1 cellular context compared by ENCODE assay signal in the genomic region with DNA sequence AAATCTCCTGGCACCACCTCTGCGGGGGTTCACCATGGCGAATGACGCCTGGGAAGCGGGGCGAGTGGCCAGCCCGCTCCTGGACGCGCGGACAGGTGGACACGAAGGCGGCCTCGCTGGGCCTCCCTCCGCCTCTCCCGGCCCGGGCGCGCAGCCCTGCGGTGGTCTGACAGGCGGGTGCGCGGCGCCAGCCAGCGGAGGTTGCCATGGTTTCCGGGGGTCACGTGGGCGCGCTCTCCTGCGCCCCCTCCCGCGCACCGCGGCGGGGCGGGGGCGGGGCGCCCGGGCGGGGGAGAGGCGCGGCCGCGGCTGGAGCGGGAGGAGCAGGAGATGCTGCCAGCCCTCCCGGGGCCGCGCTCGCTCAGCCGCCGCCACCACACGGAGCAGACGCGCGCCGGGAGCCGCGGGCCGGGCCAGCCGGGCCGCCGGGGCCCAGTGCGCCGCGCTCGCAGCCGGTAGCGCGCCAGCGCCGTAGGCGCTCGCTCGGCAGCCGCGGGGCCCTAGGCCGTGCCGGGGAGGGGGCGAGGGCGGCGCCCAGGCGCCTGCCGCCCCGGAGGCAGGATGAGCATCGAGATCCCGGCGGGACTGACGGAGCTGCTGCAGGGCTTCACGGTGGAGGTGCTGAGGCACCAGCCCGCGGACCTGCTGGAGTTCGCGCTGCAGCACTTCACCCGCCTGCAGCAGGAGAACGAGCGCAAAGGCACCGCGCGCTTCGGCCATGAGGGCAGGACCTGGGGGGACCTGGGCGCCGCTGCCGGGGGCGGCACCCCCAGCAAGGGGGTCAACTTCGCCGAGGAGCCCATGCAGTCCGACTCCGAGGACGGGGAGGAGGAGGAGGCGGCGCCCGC.
TF ChIP-seq lines count a peak whose summit lies in the region.

TSS of gene PRKAR2B (plus strand) at position 359 of the 848 bp plus-strand sequence. CDS start at position 562, 203 bp downstream.

TF ChIP-seq in K562, 482 proteins besides CTCF, POLR2A, EP300 and RAD21 (continued from another document and continues in another):
- TF ChIP-seq CEBPG (CRISPR knock-in tag; IDR thresholded peaks at IDR 0.05): no peak
- no peak for TF ChIP-seq CEBPG (tag; conservative IDR thresholded peaks at IDR 0.05 in 1 of 2, IDR thresholded peaks at IDR 0.05 in 1 of 2)
- TF ChIP-seq POLR2AphosphoS5 (IDR thresholded peaks at IDR 0.05; ENCODE audit: control insufficient read depth, insufficient read depth, low read depth, low read length): peak; percentile 44
- TF ChIP-seq, protein P1, sequence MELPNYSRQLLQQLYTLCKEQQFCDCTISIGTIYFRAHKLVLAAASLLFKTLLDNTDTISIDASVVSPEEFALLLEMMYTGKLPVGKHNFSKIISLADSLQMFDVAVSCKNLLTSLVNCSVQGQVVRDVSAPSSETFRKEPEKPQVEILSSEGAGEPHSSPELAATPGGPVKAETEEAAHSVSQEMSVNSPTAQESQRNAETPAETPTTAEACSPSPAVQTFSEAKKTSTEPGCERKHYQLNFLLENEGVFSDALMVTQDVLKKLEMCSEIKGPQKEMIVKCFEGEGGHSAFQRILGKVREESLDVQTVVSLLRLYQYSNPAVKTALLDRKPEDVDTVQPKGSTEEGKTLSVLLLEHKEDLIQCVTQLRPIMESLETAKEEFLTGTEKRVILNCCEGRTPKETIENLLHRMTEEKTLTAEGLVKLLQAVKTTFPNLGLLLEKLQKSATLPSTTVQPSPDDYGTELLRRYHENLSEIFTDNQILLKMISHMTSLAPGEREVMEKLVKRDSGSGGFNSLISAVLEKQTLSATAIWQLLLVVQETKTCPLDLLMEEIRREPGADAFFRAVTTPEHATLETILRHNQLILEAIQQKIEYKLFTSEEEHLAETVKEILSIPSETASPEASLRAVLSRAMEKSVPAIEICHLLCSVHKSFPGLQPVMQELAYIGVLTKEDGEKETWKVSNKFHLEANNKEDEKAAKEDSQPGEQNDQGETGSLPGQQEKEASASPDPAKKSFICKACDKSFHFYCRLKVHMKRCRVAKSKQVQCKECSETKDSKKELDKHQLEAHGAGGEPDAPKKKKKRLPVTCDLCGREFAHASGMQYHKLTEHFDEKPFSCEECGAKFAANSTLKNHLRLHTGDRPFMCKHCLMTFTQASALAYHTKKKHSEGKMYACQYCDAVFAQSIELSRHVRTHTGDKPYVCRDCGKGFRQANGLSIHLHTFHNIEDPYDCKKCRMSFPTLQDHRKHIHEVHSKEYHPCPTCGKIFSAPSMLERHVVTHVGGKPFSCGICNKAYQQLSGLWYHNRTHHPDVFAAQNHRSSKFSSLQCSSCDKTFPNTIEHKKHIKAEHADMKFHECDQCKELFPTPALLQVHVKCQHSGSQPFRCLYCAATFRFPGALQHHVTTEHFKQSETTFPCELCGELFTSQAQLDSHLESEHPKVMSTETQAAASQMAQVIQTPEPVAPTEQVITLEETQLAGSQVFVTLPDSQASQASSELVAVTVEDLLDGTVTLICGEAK (IDR thresholded peaks at IDR 0.05): no peak; the same call in 1 of the 2 replicates
- TF ChIP-seq, protein P1 (CRISPR knock-in tag; IDR thresholded peaks at IDR 0.05): no peak
- TF ChIP-seq TGIF2 (CRISPR knock-in tag; IDR thresholded peaks at IDR 0.05): no peak
- TF ChIP-seq, protein P2, sequence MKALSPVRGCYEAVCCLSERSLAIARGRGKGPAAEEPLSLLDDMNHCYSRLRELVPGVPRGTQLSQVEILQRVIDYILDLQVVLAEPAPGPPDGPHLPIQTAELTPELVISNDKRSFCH (CRISPR knock-in tag; IDR thresholded peaks at IDR 0.05): no peak
- TF ChIP-seq, protein P2 (tag; IDR thresholded peaks at IDR 0.05): peak; percentile 74
- TF ChIP-seq RBM17 (IDR thresholded peaks at IDR 0.05; ENCODE audit: borderline replicate concordance, low read depth, low read length): no peak
- peak; percentile 54; the same call in 1 of the 2 replicates for TF ChIP-seq ZNF133 (CRISPR knock-in tag; IDR thresholded peaks at IDR 0.05)
- peak; percentile 57; the same call in 1 of the 2 replicates for TF ChIP-seq NR2C2 (CRISPR knock-in tag; IDR thresholded peaks at IDR 0.05)
- no peak; the same call in 1 of the 2 replicates for TF ChIP-seq NR2C2 (tag; IDR thresholded peaks at IDR 0.05)
- TF ChIP-seq FIP1L1 (IDR thresholded peaks at IDR 0.05; ENCODE audit: low read depth, low read length, poor library complexity, severe bottlenecking): no peak
- no peak for TF ChIP-seq KHSRP (IDR thresholded peaks at IDR 0.05)
- no peak for TF ChIP-seq TCF7L2 (IDR thresholded peaks at IDR 0.05; ENCODE audit: low read depth, low read length)
- TF ChIP-seq ZNF592 (IDR thresholded peaks at IDR 0.05): peak; percentile 94
- peak; percentile 56; the same call in 1 of the 2 replicates for TF ChIP-seq CREM (IDR thresholded peaks at IDR 0.05; ENCODE audit: low read depth)
- TF ChIP-seq, protein P3, sequence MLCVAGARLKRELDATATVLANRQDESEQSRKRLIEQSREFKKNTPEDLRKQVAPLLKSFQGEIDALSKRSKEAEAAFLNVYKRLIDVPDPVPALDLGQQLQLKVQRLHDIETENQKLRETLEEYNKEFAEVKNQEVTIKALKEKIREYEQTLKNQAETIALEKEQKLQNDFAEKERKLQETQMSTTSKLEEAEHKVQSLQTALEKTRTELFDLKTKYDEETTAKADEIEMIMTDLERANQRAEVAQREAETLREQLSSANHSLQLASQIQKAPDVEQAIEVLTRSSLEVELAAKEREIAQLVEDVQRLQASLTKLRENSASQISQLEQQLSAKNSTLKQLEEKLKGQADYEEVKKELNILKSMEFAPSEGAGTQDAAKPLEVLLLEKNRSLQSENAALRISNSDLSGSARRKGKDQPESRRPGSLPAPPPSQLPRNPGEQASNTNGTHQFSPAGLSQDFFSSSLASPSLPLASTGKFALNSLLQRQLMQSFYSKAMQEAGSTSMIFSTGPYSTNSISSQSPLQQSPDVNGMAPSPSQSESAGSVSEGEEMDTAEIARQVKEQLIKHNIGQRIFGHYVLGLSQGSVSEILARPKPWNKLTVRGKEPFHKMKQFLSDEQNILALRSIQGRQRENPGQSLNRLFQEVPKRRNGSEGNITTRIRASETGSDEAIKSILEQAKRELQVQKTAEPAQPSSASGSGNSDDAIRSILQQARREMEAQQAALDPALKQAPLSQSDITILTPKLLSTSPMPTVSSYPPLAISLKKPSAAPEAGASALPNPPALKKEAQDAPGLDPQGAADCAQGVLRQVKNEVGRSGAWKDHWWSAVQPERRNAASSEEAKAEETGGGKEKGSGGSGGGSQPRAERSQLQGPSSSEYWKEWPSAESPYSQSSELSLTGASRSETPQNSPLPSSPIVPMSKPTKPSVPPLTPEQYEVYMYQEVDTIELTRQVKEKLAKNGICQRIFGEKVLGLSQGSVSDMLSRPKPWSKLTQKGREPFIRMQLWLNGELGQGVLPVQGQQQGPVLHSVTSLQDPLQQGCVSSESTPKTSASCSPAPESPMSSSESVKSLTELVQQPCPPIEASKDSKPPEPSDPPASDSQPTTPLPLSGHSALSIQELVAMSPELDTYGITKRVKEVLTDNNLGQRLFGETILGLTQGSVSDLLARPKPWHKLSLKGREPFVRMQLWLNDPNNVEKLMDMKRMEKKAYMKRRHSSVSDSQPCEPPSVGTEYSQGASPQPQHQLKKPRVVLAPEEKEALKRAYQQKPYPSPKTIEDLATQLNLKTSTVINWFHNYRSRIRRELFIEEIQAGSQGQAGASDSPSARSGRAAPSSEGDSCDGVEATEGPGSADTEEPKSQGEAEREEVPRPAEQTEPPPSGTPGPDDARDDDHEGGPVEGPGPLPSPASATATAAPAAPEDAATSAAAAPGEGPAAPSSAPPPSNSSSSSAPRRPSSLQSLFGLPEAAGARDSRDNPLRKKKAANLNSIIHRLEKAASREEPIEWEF (CRISPR knock-in tag; IDR thresholded peaks at IDR 0.05): no peak; the same call in 1 of the 2 replicates
- 0 out of 2 replicates have a peak, but pooled peaks have one; percentile 49 for TF ChIP-seq FOXJ2 (tag; IDR thresholded peaks at IDR 0.05)
- TF ChIP-seq POLR2G (IDR thresholded peaks at IDR 0.05; ENCODE audit: low read depth, low read length): peak; percentile 83
- TF ChIP-seq CHD2 (IDR thresholded peaks at IDR 0.05; ENCODE audit: low read depth, low read length): peak; percentile 41; the same call in 1 of the 2 replicates
- TF ChIP-seq FOSL1 (tag; conservative IDR thresholded peaks at IDR 0.05): peak; percentile 34; the same call in 1 of the 2 replicates
- TF ChIP-seq, protein P4, sequence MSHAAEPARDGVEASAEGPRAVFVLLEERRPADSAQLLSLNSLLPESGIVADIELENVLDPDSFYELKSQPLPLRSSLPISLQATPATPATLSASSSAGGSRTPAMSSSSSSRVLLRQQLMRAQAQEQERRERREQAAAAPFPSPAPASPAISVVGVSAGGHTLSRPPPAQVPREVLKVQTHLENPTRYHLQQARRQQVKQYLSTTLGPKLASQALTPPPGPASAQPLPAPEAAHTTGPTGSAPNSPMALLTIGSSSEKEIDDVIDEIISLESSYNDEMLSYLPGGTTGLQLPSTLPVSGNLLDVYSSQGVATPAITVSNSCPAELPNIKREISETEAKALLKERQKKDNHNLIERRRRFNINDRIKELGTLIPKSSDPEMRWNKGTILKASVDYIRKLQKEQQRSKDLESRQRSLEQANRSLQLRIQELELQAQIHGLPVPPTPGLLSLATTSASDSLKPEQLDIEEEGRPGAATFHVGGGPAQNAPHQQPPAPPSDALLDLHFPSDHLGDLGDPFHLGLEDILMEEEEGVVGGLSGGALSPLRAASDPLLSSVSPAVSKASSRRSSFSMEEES (CRISPR knock-in tag; IDR thresholded peaks at IDR 0.05): peak; percentile 94
- peak; percentile 39; the same call in 1 of the 2 replicates for TF ChIP-seq NFIC (IDR thresholded peaks at IDR 0.05)
- TF ChIP-seq TAF1 (IDR thresholded peaks at IDR 0.05; ENCODE audit: control insufficient read depth, extremely low read depth, insufficient read depth, low read length, severe bottlenecking): peak; percentile 69
- TF ChIP-seq TAF15 (IDR thresholded peaks at IDR 0.05; ENCODE audit: low read depth, low read length): no peak
- TF ChIP-seq SMARCC2 (IDR thresholded peaks at IDR 0.05; ENCODE audit: low read depth): no peak
- no peak for TF ChIP-seq ZNF217 (CRISPR knock-in tag; IDR thresholded peaks at IDR 0.05)
- no peak; the same call in 1 of the 2 replicates for TF ChIP-seq TARDBP (IDR thresholded peaks at IDR 0.05)
- no peak for TF ChIP-seq NFRKB (IDR thresholded peaks at IDR 0.05; ENCODE audit: low read depth)
